8 cellular contexts compared by ENCODE assay signal in genomic region chr10:73495884-73496674, GRCh38. TPM values are rescaled to one million over a fixed set of nuclear protein-coding genes. Genes with fewer than 3 reads are reported as not detected.
DNase-seq lines count a peak whose midpoint lies in the region; ATAC-seq and TF ChIP-seq lines count a peak whose summit lies in the region.

Gene PPP3CB, minus strand, starts transcription at chr10:73496024. Its CDS starts 135 bp downstream, at chr10:73495889.

- H3K4me1 ChIP-seq in H9 (ENCODE audit: insufficient read depth, low read length) = no peaks in the 10 kb centered on the region; the same call in 1 of the 2 replicates
- peaks cover 11% of the 10 kb centered on the region for H3K4me1 ChIP-seq in foreskin keratinocyte
- peaks cover 12% of the 10 kb centered on the region for H3K4me1 ChIP-seq in neural progenitor cell
- H3K4me1 ChIP-seq in stomach smooth muscle (ENCODE audit: control insufficient read depth, insufficient read depth, low read length) = peaks cover 3% of the 10 kb centered on the region

- peaks cover 4 to 22% (median 22%) of the 10 kb centered on the region in 3 experiments; a peak in 6 of 7 replicates for H3K36me3 Mint-ChIP-seq in H9 (ENCODE audit: insufficient read depth in 1 of 3, low read depth in 3 of 3)
- H3K36me3 Mint-ChIP-seq in neural progenitor cell = peaks cover 26% of the 10 kb centered on the region

- H3K4me3 ChIP-seq in MG63 = peak within 1 kb of the TSS; percentile 91
- H3K4me3 ChIP-seq in neural progenitor cell = peak within 1 kb of the TSS; percentile 94
- H3K4me3 ChIP-seq in stomach smooth muscle (ENCODE audit: low read length in 2 of 2) = peak within 1 kb of the TSS; percentile 93 to 96

- H3K9ac ChIP-seq in H9 (ENCODE audit: extremely low read depth, insufficient read length, low read length) = peak within 1 kb of the TSS; percentile 54
- H3K9ac ChIP-seq in neural progenitor cell = peak within 1 kb of the TSS; percentile 81
- H3K9ac ChIP-seq in stomach smooth muscle (ENCODE audit: low read length in 2 of 2) = peak within 1 kb of the TSS; percentile 93 to 95

- H2BK20ac ChIP-seq in H9 (ENCODE audit: low read depth, low read length, poor library complexity, severe bottlenecking) = no peak within 1 kb of the TSS

- no peak within 1 kb of the TSS; the same call in 1 of the 2 replicates for H3K14ac ChIP-seq in H9 (ENCODE audit: insufficient read depth, low read length)

- no peaks in the 10 kb centered on the region for H3K27me3 ChIP-seq in H9 (ENCODE audit: insufficient read depth, low read length)
- H3K27me3 ChIP-seq in MG63 = no peaks in the 10 kb centered on the region
- no peaks in the 10 kb centered on the region for H3K27me3 ChIP-seq in foreskin keratinocyte
- no peaks in the 10 kb centered on the region for H3K27me3 ChIP-seq in neural progenitor cell
- no peaks in the 10 kb centered on the region for H3K27me3 ChIP-seq in stomach smooth muscle (ENCODE audit: control insufficient read depth in 1 of 2, insufficient read depth in 2 of 2, low read length in 2 of 2)

- H2AFZ ChIP-seq in H9 (ENCODE audit: low read length) (no peak within 1 kb of the TSS), neural progenitor cell (replicated peaks) (peak within 1 kb of the TSS; percentile 67)

- no peak within 1 kb of the TSS for H3K4ac ChIP-seq in H9 (ENCODE audit: low read depth, low read length)

- no peak within 1 kb of the TSS for H3K27ac ChIP-seq in H9 (ENCODE audit: insufficient read length, low read depth, low read length)
- peak within 1 kb of the TSS; percentile 66 for H3K27ac ChIP-seq in foreskin keratinocyte
- peak within 1 kb of the TSS; percentile 95 for H3K27ac ChIP-seq in neural progenitor cell
- peak within 1 kb of the TSS; percentile 88 for H3K27ac ChIP-seq in stomach smooth muscle (ENCODE audit: low read length)

- H3K79me1 ChIP-seq in H9 (ENCODE audit: insufficient read depth, low read depth, low read length, poor library complexity, severe bottlenecking) = peaks cover 5% of the 10 kb centered on the region

- H3K79me2 ChIP-seq in H9 (ENCODE audit: insufficient read depth, low read length) (peaks cover 6% of the 10 kb centered on the region; the same call in 1 of the 2 replicates), neural progenitor cell (ENCODE audit: low read depth) (peaks cover 45% of the 10 kb centered on the region)

- H3K9me3 Mint-ChIP-seq in H9 = no peaks in the 10 kb centered on the region; a peak in 1 of 5 replicates
- H3K9me3 Mint-ChIP-seq in neural progenitor cell = no peaks in the 10 kb centered on the region

- H4K20me1 ChIP-seq in H9 (ENCODE audit: control insufficient read depth, insufficient read depth, insufficient read length) = no peaks in the 10 kb centered on the region
- no peaks in the 10 kb centered on the region for H4K20me1 ChIP-seq in neural progenitor cell (ENCODE audit: low read depth)

- no peak within 1 kb of the TSS for H2BK120ac ChIP-seq in H9 (ENCODE audit: low read depth, low read length, poor library complexity, severe bottlenecking)

- H3K27me3 Mint-ChIP-seq in H9 (ENCODE audit: low read depth) (no peaks in the 10 kb centered on the region), neural progenitor cell (ENCODE audit: insufficient read depth, low read depth) (no peaks in the 10 kb centered on the region)

- H3F3A ChIP-seq in neural progenitor cell (ENCODE audit: low read depth) = peaks cover 16% of the 10 kb centered on the region

- H3K9me3 ChIP-seq in H9 (ENCODE audit: control insufficient read depth, low read depth, low read length) (no peaks in the 10 kb centered on the region), MG63 (no peaks in the 10 kb centered on the region), neural progenitor cell (ENCODE audit: low read depth) (no peaks in the 10 kb centered on the region), stomach smooth muscle (ENCODE audit: control insufficient read depth in 2 of 2, low read length in 2 of 2) (no peaks in the 10 kb centered on the region)

- H3K23me2 ChIP-seq in H9 (ENCODE audit: insufficient read length, low read depth, low read length, poor library complexity, severe bottlenecking) = no peaks in the 10 kb centered on the region

- H3K4me1 Mint-ChIP-seq in H9 (peaks cover 16 to 17% of the 10 kb centered on the region in 2 experiments), neural progenitor cell (peaks cover 26% of the 10 kb centered on the region)

- no peak within 1 kb of the TSS for H3T11ph ChIP-seq in H9 (ENCODE audit: low read length)

- no CpG with 5 or more reads among the region's 28 CpGs for whole genome bisulfite sequencing in H9 (ENCODE audit: extremely low coverage, insufficient read length, low lambda C conversion rate)

- no peak within 1 kb of the TSS for H3K23ac ChIP-seq in H9 (ENCODE audit: insufficient read length, low read depth, low read length)

- peak within 1 kb of the TSS; percentile 9 for H3K18ac ChIP-seq in H9 (ENCODE audit: insufficient read length, low read depth, low read length)

- no peak within 1 kb of the TSS for H2BK5ac ChIP-seq in H9 (ENCODE audit: insufficient read length, low read length)

- H3K4me2 ChIP-seq in H9 (ENCODE audit: insufficient read depth, insufficient read length, low read length) = peak within 1 kb of the TSS; percentile 82
- H3K4me2 ChIP-seq in neural progenitor cell = peak within 1 kb of the TSS; percentile 92

- H2BK15ac ChIP-seq in H9 (ENCODE audit: low read depth, low read length) = no peak within 1 kb of the TSS

- H3K27ac Mint-ChIP-seq in H9 (peak within 1 kb of the TSS; percentile 87 to 97 (median 97)), neural progenitor cell (peak within 1 kb of the TSS; percentile 99)

- ATAC-seq in foreskin keratinocyte = peak; percentile 83

- no peak within 1 kb of the TSS for H2BK12ac ChIP-seq in H9 (ENCODE audit: insufficient read length, low read depth, low read length)

- TF ChIP-seq CTCF in H9 (conservative IDR thresholded peaks at IDR 0.05) = no peak
- no peak for TF ChIP-seq CTCF in foreskin keratinocyte (conservative IDR thresholded peaks at IDR 0.05)
- TF ChIP-seq CTCF in neural progenitor cell (IDR thresholded peaks at IDR 0.05) = no peak

- H3K36me3 ChIP-seq in MG63 = peaks cover 2% of the 10 kb centered on the region
- H3K36me3 ChIP-seq in neural progenitor cell = no peaks in the 10 kb centered on the region
- peaks cover 12 to 19% of the 10 kb centered on the region in 2 donors for H3K36me3 ChIP-seq in stomach smooth muscle (ENCODE audit: control insufficient read depth in 2 of 2, insufficient read depth in 2 of 2, low read length in 2 of 2)

- DNase-seq in Daoy (ENCODE audit: low read depth) = peak; percentile 94
- peak; percentile 95 for DNase-seq in H9
- DNase-seq in MG63 = peak; percentile 92
- peak; percentile 80 to 82 for DNase-seq in SHP77 (lab: John Stamatoyannopoulos, UW)
- DNase-seq in activated gamma-delta T cell treated with Interleukin-2 at 50 U/mL for 16 hours = peak; percentile 89
- peak; percentile 81 to 91 for DNase-seq in foreskin keratinocyte
- peak; percentile 96 for DNase-seq in neural progenitor cell (ENCODE audit: low spot score)

- H4K5ac ChIP-seq in H9 (ENCODE audit: insufficient read length, low read depth, low read length) = no peak within 1 kb of the TSS

- no peak within 1 kb of the TSS for H4K8ac ChIP-seq in H9 (replicated peaks; ENCODE audit: insufficient read length, low read depth, low read length)

- H4K91ac ChIP-seq in H9 (ENCODE audit: insufficient read length, low read depth, low read length) = no peak within 1 kb of the TSS

- H3K56ac ChIP-seq in H9 (ENCODE audit: insufficient read length, low read depth, low read length) = no peak within 1 kb of the TSS

- H3K4me3 Mint-ChIP-seq in H9 = peak within 1 kb of the TSS; percentile 92 to 93
- peak within 1 kb of the TSS; percentile 94 for H3K4me3 Mint-ChIP-seq in neural progenitor cell

- no peak within 1 kb of the TSS for H2AK5ac ChIP-seq in H9 (ENCODE audit: insufficient read length, low read length)

RNA-seq across cellular contexts. Expression of gene PPP3CB, which starts in this region (rescaled TPM):
- total RNA-seq in Daoy (2014; rRNA removed; shearing (Covaris generic)) = 11.9 and 12.2 TPM in 2 replicates
- 37.2 and 37.3 TPM in 2 replicates for total RNA-seq in H9 (2021)
- total RNA-seq in MG63 (2014; rRNA removed; shearing (Covaris generic); ENCODE audit: low replicate concordance) = 5.9 and 14.5 TPM in 2 replicates
- total RNA-seq in foreskin keratinocyte = 33.7 and 35.5 TPM in 2 replicates
- polyA plus RNA-seq in foreskin keratinocyte = 21.1 and 24.0 TPM in 2 replicates
- total RNA-seq in neural progenitor cell (ENCODE audit: low replicate concordance) = 31.7 and 47.0 TPM in 2 replicates
